13 cellular contexts compared by ENCODE assay signal in genomic region chr12:95337176-95337575, GRCh38.
DNase-seq lines count a peak whose midpoint lies in the region; ATAC-seq and TF ChIP-seq lines count a peak whose summit lies in the region.
"Had no signal": no experiment of that assay in that cellular context is flagged by ENCODE, and none has a peak within 500 bp of the region (broad histone marks: within the 10 kb centered on the region; RNA-seq: fewer than 3 reads in every experiment).

No MANE protein-coding gene starts in this region.

- H3K27me3 ChIP-seq in Caco-2 (replicated peaks; ENCODE audit: control insufficient read depth, insufficient read depth, low read length) (no peaks in the 10 kb centered on the region), rectal smooth muscle tissue (ENCODE audit: control insufficient read depth, insufficient read depth, low read length) (no peaks in the 10 kb centered on the region)
- H3K27me3 ChIP-seq: neutrophil had no signal

- H3K4me3 ChIP-seq in Caco-2 (ENCODE audit: low read depth, low read length) (no peak overlapping the region), SK-N-MC (peak overlapping the region; percentile 56), rectal smooth muscle tissue (ENCODE audit: low read length) (no peak overlapping the region)

- H3K27ac ChIP-seq in SK-N-MC (peak overlapping the region; percentile 28; the same call in 1 of the 2 replicates), rectal smooth muscle tissue (ENCODE audit: low read depth, low read length) (peak overlapping the region; percentile 89)
- H3K27ac ChIP-seq: neutrophil had no signal

- H3K36me3 ChIP-seq in Caco-2 (ENCODE audit: control insufficient read depth, insufficient read depth, low read length), result no peaks in the 10 kb centered on the region
- H3K36me3 ChIP-seq in SK-N-MC (ENCODE audit: insufficient read depth, low read length), result no peaks in the 10 kb centered on the region
- no peaks in the 10 kb centered on the region for H3K36me3 ChIP-seq in rectal smooth muscle tissue (ENCODE audit: control insufficient read depth, insufficient read depth, low read length)
- H3K36me3 ChIP-seq: neutrophil had no signal

- intact Hi-C loops in Caco-2 (cut with micrococcal nuclease; ENCODE audit: unreplicated experiment), result no loop called here
- intact Hi-C loops in activated CD4-positive, alpha-beta T cell treated with anti-CD3 and anti-CD28 coated beads, Interleukin-2, amount 10 ng/mL, durations not matched to agents 24 days and 14 days (cut with micrococcal nuclease), result no loop called here

- TF ChIP-seq POLR2A in GM18505 (IDR thresholded peaks at IDR 0.05; ENCODE audit: borderline replicate concordance, extremely low read depth, insufficient read depth, insufficient read length), result no peak

- no peak overlapping the region for H3K9ac ChIP-seq in SK-N-MC (ENCODE audit: insufficient read length)
- H3K9ac ChIP-seq in rectal smooth muscle tissue (ENCODE audit: low read length), result no peak overlapping the region

- H3K9me3 Mint-ChIP-seq in Caco-2 (ENCODE audit: unreplicated experiment), result peaks cover 20% of the 10 kb centered on the region
- no peaks in the 10 kb centered on the region for H3K9me3 Mint-ChIP-seq in activated CD4-positive, alpha-beta T cell treated with anti-CD3 and anti-CD28 coated beads, Interleukin-2, amount 10 ng/mL, durations not matched to agents 24 days and 14 days

- H3K4me1 ChIP-seq in Caco-2, result peaks cover 61% of the 10 kb centered on the region
- peaks cover 18% of the 10 kb centered on the region for H3K4me1 ChIP-seq in rectal smooth muscle tissue (ENCODE audit: control insufficient read depth, insufficient read depth, low read length)

- H3K9me3 ChIP-seq in Caco-2 (peaks cover 5% of the 10 kb centered on the region), SK-N-MC (ENCODE audit: low read depth, low read length) (no peaks in the 10 kb centered on the region)
- H3K9me3 ChIP-seq: neutrophil had no signal

- CTCF ChIA-PET in Caco-2 (lab: Charles Lee), result interaction anchor here (0.6 to 1.5 kb wide), 2 partner anchors 88 to 197 kb away, joined by 3 to 6 read pairs; no protein-coding TSS in a partner anchor

- no peak for ATAC-seq in GM18505 (IDR thresholded peaks at IDR 0.05; ENCODE audit: unreplicated experiment)
- ATAC-seq: activated CD8-positive, alpha-beta memory T cell treated with anti-CD3 and anti-CD28 coated beads, Interleukin-2, amount 10 ng/mL, durations not matched to agents 7 days and 5 days had no signal

- peaks cover 4% of the 10 kb centered on the region for H3K36me3 Mint-ChIP-seq in Caco-2 (ENCODE audit: insufficient read depth, unreplicated experiment)
- no peaks in the 10 kb centered on the region for H3K36me3 Mint-ChIP-seq in activated CD4-positive, alpha-beta T cell treated with anti-CD3 and anti-CD28 coated beads, Interleukin-2, amount 10 ng/mL, durations not matched to agents 24 days and 14 days (ENCODE audit: low read depth)
- H3K36me3 Mint-ChIP-seq: activated CD8-positive, alpha-beta memory T cell treated with anti-CD3 and anti-CD28 coated beads, Interleukin-2, amount 10 ng/mL, durations not matched to agents 7 days and 5 days had no signal

- peaks cover 32% of the 10 kb centered on the region for H3K4me1 Mint-ChIP-seq in Caco-2 (ENCODE audit: low read depth, unreplicated experiment)
- H3K4me1 Mint-ChIP-seq in activated CD4-positive, alpha-beta T cell treated with anti-CD3 and anti-CD28 coated beads, Interleukin-2, amount 10 ng/mL, durations not matched to agents 24 days and 14 days, result peaks cover 6% of the 10 kb centered on the region
- H3K4me1 Mint-ChIP-seq: activated CD8-positive, alpha-beta memory T cell treated with anti-CD3 and anti-CD28 coated beads, Interleukin-2, amount 10 ng/mL, durations not matched to agents 7 days and 5 days had no signal

- no TSS peak for BruUV-seq in Caco-2 (replicated peaks; lab: Mats Ljungman, UMichigan)

- no peak for TF ChIP-seq CTCF in Caco-2 (IDR thresholded peaks at IDR 0.05; ENCODE audit: insufficient read depth in 1 of 2, low read depth in 1 of 2, low read length in 1 of 2, severe bottlenecking in 1 of 2, unreplicated experiment in 1 of 2)

- no peaks in the 10 kb centered on the region for H3K27me3 Mint-ChIP-seq in Caco-2 (ENCODE audit: insufficient read depth, unreplicated experiment)
- H3K27me3 Mint-ChIP-seq in activated CD4-positive, alpha-beta T cell treated with anti-CD3 and anti-CD28 coated beads, Interleukin-2, amount 10 ng/mL, durations not matched to agents 24 days and 14 days, result no peaks in the 10 kb centered on the region
- H3K27me3 Mint-ChIP-seq: activated CD8-positive, alpha-beta memory T cell treated with anti-CD3 and anti-CD28 coated beads, Interleukin-2, amount 10 ng/mL, durations not matched to agents 7 days and 5 days; stimulated activated naive CD8-positive, alpha-beta T cell treated with anti-CD3 and anti-CD28 coated beads, Interleukin-15, Interleukin-2, amounts not matched to agents 100 ng/mL and 50 ng/mL, for 24 hours had no signal

- no peak overlapping the region for H3K4me3 Mint-ChIP-seq in Caco-2 (ENCODE audit: unreplicated experiment)
- H3K4me3 Mint-ChIP-seq in activated CD4-positive, alpha-beta T cell treated with anti-CD3 and anti-CD28 coated beads, Interleukin-2, amount 10 ng/mL, durations not matched to agents 24 days and 14 days, result no peak overlapping the region
- H3K4me3 Mint-ChIP-seq: activated CD8-positive, alpha-beta memory T cell treated with anti-CD3 and anti-CD28 coated beads, Interleukin-2, amount 10 ng/mL, durations not matched to agents 7 days and 5 days; stimulated activated naive CD8-positive, alpha-beta T cell treated with anti-CD3 and anti-CD28 coated beads, Interleukin-15, Interleukin-2, amounts not matched to agents 100 ng/mL and 50 ng/mL, for 24 hours had no signal

- POLR2A ChIA-PET in Caco-2 (lab: Charles Lee), result no interaction called here

- H3K27ac Mint-ChIP-seq in Caco-2 (ENCODE audit: unreplicated experiment), result peak overlapping the region; percentile 82
- no peak overlapping the region for H3K27ac Mint-ChIP-seq in activated CD4-positive, alpha-beta T cell treated with anti-CD3 and anti-CD28 coated beads, Interleukin-2, amount 10 ng/mL, durations not matched to agents 24 days and 14 days
- H3K27ac Mint-ChIP-seq: activated CD8-positive, alpha-beta memory T cell treated with anti-CD3 and anti-CD28 coated beads, Interleukin-2, amount 10 ng/mL, durations not matched to agents 7 days and 5 days; stimulated activated naive CD8-positive, alpha-beta T cell treated with anti-CD3 and anti-CD28 coated beads, Interleukin-15, Interleukin-2, amounts not matched to agents 100 ng/mL and 50 ng/mL, for 24 hours had no signal

- no peak for DNase-seq in Caco-2
- no peak for DNase-seq in SK-N-MC (ENCODE audit: low read depth, low spot score)
- peak; percentile 63 for DNase-seq in fibroblast of the conjunctiva (ENCODE audit: low read depth)
- DNase-seq in activated CD4-positive, alpha-beta T cell treated with anti-CD3 and anti-CD28 coated beads, Interleukin-2, amount 10 ng/mL, durations not matched to agents 24 days and 14 days, result no peak
- no peak for DNase-seq in NCI-H1092 (lab: John Stamatoyannopoulos, UW)
- no peak for DNase-seq in NCI-H1930 (lab: John Stamatoyannopoulos, UW)
- DNase-seq: activated CD8-positive, alpha-beta memory T cell treated with anti-CD3 and anti-CD28 coated beads, Interleukin-2, amount 10 ng/mL, durations not matched to agents 7 days and 5 days; AML-193; KBM-7 had no signal
